In the genomic region with DNA sequence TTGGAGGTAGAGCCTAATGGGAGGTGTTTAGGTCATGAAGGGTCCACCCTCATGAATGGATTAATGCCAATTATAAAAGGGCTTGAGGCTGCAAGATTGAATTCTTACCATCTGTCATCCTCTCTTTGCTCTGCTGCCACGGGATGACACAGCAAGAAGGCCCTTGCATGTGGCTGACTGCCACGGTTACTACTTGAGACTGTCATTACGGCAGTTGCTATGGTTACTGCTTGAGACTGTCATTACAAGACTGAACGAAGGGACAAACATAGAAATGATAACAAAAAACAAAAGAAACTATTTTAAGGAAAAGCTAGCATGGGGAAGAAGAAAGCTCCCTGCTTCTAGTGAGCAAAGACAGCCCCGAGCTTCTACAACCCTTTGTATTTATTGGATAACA, we compare ENCODE assay signal across 17 cellular contexts.
A peak's percentile ranks its signal among the peaks of the same experiment; 100 is the strongest.
DNase-seq lines count a peak whose midpoint lies in the region; TF ChIP-seq lines count a peak whose summit lies in the region.
"Had no signal": no experiment of that assay in that cellular context is flagged by ENCODE, and none has a peak within 500 bp of the region (broad histone marks: within the 10 kb centered on the region; RNA-seq: fewer than 3 reads in every experiment).

No MANE protein-coding gene starts in this region.

- POLR2A ChIA-PET in A673 (lab: Charles Lee; ENCODE audit: low non-redundant PET), result no interaction called here

- no peak overlapping the region for H3K4me3 ChIP-seq in A673 (ENCODE audit: low read depth, low read length, poor library complexity, severe bottlenecking)
- no peak overlapping the region for H3K4me3 ChIP-seq in WERI-Rb-1 (ENCODE audit: low read depth, low read length)
- H3K4me3 ChIP-seq: esophagus muscularis mucosa, left lung had no signal

- no peaks in the 10 kb centered on the region for H3K27me3 ChIP-seq in A673 (replicated peaks; ENCODE audit: insufficient read depth, low read depth, low read length, poor library complexity)
- no peaks in the 10 kb centered on the region for H3K27me3 ChIP-seq in WERI-Rb-1 (ENCODE audit: insufficient read depth, low read depth, severe bottlenecking)
- H3K27me3 ChIP-seq: esophagus muscularis mucosa, left lung had no signal

- H3K27ac ChIP-seq in A673 (ENCODE audit: low read depth, low read length, poor library complexity, severe bottlenecking) (no peak overlapping the region), WERI-Rb-1 (no peak overlapping the region)
- H3K27ac ChIP-seq: esophagus muscularis mucosa, left lung had no signal

- DNase-seq in A673 (ENCODE audit: low spot score) (peak; percentile 12), DMS 273 treated with DMSO at 0.1 percent for 48 hours (lab: John Stamatoyannopoulos, UW) (peak; percentile 9), NCI-H1417 treated with DMSO at 0.1 percent for 48 hours (lab: John Stamatoyannopoulos, UW) (peak; percentile 11), WERI-Rb-1 (peak; percentile 44), KBM-7 (no peak), NCI-H526 (lab: John Stamatoyannopoulos, UW) (no peak), GM19240 (ENCODE audit: insufficient read length, low spot score) (no peak), NCI-H1694 treated with DMSO at 0.1 percent for 48 hours (lab: John Stamatoyannopoulos, UW) (no peak)
- DNase-seq: activated B cell treated with CpG ODN at 0.5 μM for 24 hours; activated naive CD4-positive, alpha-beta T cell treated with anti-CD3 and anti-CD28 coated beads for 36 hours; activated T-cell treated with anti-CD3 and anti-CD28 coated beads, Interleukin-2, amount 50 U/mL, for 4 hours; cerebellar nuclear complex; effector CD4-positive, alpha-beta T cell; GOT3; left lung; NCI-H510A had no signal

- no peak for TF ChIP-seq CTCF in A673 (conservative IDR thresholded peaks at IDR 0.05; ENCODE audit: low read depth, low read length)
- no peak for TF ChIP-seq CTCF in WERI-Rb-1 (IDR thresholded peaks at IDR 0.05; ENCODE audit: low read depth, low read length)

- H3K9me3 ChIP-seq in A673 (ENCODE audit: low read depth, low read length, poor library complexity, severe bottlenecking), result no peaks in the 10 kb centered on the region
- H3K9me3 ChIP-seq in WERI-Rb-1 (ENCODE audit: severe bottlenecking), result no peaks in the 10 kb centered on the region

- no TSS peak for BruUV-seq in A673 (replicated peaks; lab: Mats Ljungman, UMichigan)

- no peaks in the 10 kb centered on the region for H3K4me1 ChIP-seq in A673 (ENCODE audit: insufficient read depth, low read length, poor library complexity, severe bottlenecking)
- H3K4me1 ChIP-seq: esophagus muscularis mucosa, left lung had no signal

- in situ Hi-C loops in KBM-7 (cut with MboI; ENCODE audit: low pct_unique_long_range_greater_than_20kb, low sequenced_read_pairs), result no loop called here

- CTCF ChIA-PET in A673 (lab: Charles Lee), result no interaction called here

- no peaks in the 10 kb centered on the region for H3K36me3 ChIP-seq in A673 (ENCODE audit: insufficient read depth, low read length, poor library complexity, severe bottlenecking)
- H3K36me3 ChIP-seq in WERI-Rb-1, result no peaks in the 10 kb centered on the region
- H3K36me3 ChIP-seq: esophagus muscularis mucosa, left lung had no signal

- intact Hi-C loops in A673 (cut with micrococcal nuclease; ENCODE audit: unreplicated experiment), result no loop called here

Comparison
In these comparisons a context has a peak if more than half of its experiments do, and no peak if none do; other contexts are left out.
1. DNase-seq: peak in A673 (single experiment), DMS 273 treated with DMSO at 0.1 percent for 48 hours (single experiment), NCI-H1417 treated with DMSO at 0.1 percent for 48 hours (single experiment) and WERI-Rb-1 (single experiment); none in KBM-7 (single experiment), NCI-H526 (0 of 2), GM19240 (single experiment) and NCI-H1694 treated with DMSO at 0.1 percent for 48 hours (single experiment).